Comparison of ENCODE assay signal across 13 cellular contexts in genomic region chr3:50484681-50485263, GRCh38.
"Had no signal": no experiment of that assay in that cellular context is flagged by ENCODE, and none has a peak within 500 bp of the region (broad histone marks: within the 10 kb centered on the region; RNA-seq: fewer than 3 reads in every experiment).

No MANE protein-coding gene starts in this region.

- ATAC-seq: activated CD4-positive, CD25-positive, alpha-beta regulatory T cell treated with anti-CD3 and anti-CD28 coated beads, Interleukin-2, amount 50 U/mL, for 24 hours; activated naive CD4-positive, alpha-beta T cell treated with anti-CD3 and anti-CD28 coated beads, Interleukin-2, amount 50 U/mL, for 72 hours; left lobe of liver had no signal

- H3K9me3 ChIP-seq: esophagus squamous epithelium had no signal

- H3K27ac ChIP-seq: esophagus squamous epithelium, parathyroid adenoma, skin epidermis had no signal

- H3K9ac ChIP-seq: parathyroid adenoma had no signal

- H2AFZ ChIP-seq: parathyroid adenoma had no signal

- H3K27me3 ChIP-seq: esophagus squamous epithelium had no signal

- H3K36me3 Mint-ChIP-seq: activated naive CD4-positive, alpha-beta T cell treated with anti-CD3 and anti-CD28 coated beads, Interleukin-2, amount 50 U/mL, for 72 hours had no signal

- H3K4me3 ChIP-seq: esophagus squamous epithelium, skin epidermis had no signal

- H3K36me3 ChIP-seq: esophagus squamous epithelium had no signal

- H3K4me1 ChIP-seq: parathyroid adenoma had no signal

- H3K9me3 Mint-ChIP-seq: activated naive CD4-positive, alpha-beta T cell treated with anti-CD3 and anti-CD28 coated beads, Interleukin-2, amount 50 U/mL, for 72 hours had no signal

- DNase-seq: activated effector memory CD4-positive, alpha-beta T cell treated with anti-CD3 and anti-CD28 coated beads, Interleukin-2, amount 50 U/mL, for 16 hours; activated T-cell treated with anti-CD3 and anti-CD28 coated beads, Interleukin-2, amount 50 U/mL, for 1 hour; esophagus squamous epithelium; foreskin fibroblast; head of caudate nucleus; mammary epithelial cell; stimulated activated naive CD4-positive, alpha-beta T cell; trophoblast cell had no signal
